In genomic region chr5:178590141-178590923, GRCh38 we compare ENCODE assay signal across 8 cellular contexts. TPM values are rescaled to one million over a fixed set of nuclear protein-coding genes. Genes with fewer than 3 reads are reported as not detected.
DNase-seq lines count a peak whose midpoint lies in the region; ATAC-seq and TF ChIP-seq lines count a peak whose summit lies in the region.

Gene COL23A1, minus strand, starts transcription at chr5:178590393.

- H3K27ac Mint-ChIP-seq in glutamatergic neuron (ENCODE audit: unreplicated experiment), result no peak within 1 kb of the TSS

- H3K4me3 Mint-ChIP-seq in glutamatergic neuron (ENCODE audit: unreplicated experiment), result peak within 1 kb of the TSS; percentile 88

- H3K27me3 ChIP-seq in ACC112 (ENCODE audit: insufficient read depth, low read length), result peaks cover 43% of the 10 kb centered on the region

- no peak within 1 kb of the TSS for H3K27ac ChIP-seq in ACC112 (ENCODE audit: low read depth, low read length)

- H3K4me3 ChIP-seq in ACC112 (ENCODE audit: low read depth, low read length), result peak within 1 kb of the TSS; percentile 77

- ATAC-seq in omental fat pad (ENCODE audit: low FRiP score) (peak; percentile 46), HG03439 (IDR thresholded peaks at IDR 0.05; ENCODE audit: unreplicated experiment) (no peak)

- no peaks in the 10 kb centered on the region for H3K4me1 Mint-ChIP-seq in glutamatergic neuron (ENCODE audit: low read depth, unreplicated experiment)

- TF ChIP-seq CTCF in GM20000 (IDR thresholded peaks at IDR 0.05; ENCODE audit: extremely low read depth, missing control alignments) (no peak), glutamatergic neuron (IDR thresholded peaks at IDR 0.05; ENCODE audit: partially characterized antibody, unreplicated experiment) (peak; percentile 74), omental fat pad (IDR thresholded peaks at IDR 0.05) (no peak)

- peaks cover 9% of the 10 kb centered on the region for H3K4me1 ChIP-seq in ACC112 (ENCODE audit: control insufficient read depth, insufficient read depth, low read length, unreplicated experiment)

- DNase-seq in GM20000 (ENCODE audit: low spot score), result peak; percentile 74
- DNase-seq in NOMO-1 treated with dmso at 0.1 percent for 144 hours (lab: John Stamatoyannopoulos, UW; ENCODE audit: unreplicated experiment), result peak; percentile 84
- peak; percentile 34 for DNase-seq in activated naive CD4-positive, alpha-beta T cell treated with anti-CD3 and anti-CD28 coated beads, Interleukin-2, amount 50 U/mL, for 16 hours
- DNase-seq in glutamatergic neuron, result peak; percentile 76
- DNase-seq in omental fat pad (ENCODE audit: low spot score), result no peak
- no peak for DNase-seq in NCI-H510A treated with DMSO at 0.1 percent for 48 hours (lab: John Stamatoyannopoulos, UW)

- peaks cover 6% of the 10 kb centered on the region for H3K27me3 Mint-ChIP-seq in glutamatergic neuron (ENCODE audit: unreplicated experiment)

- H3K9me3 Mint-ChIP-seq in glutamatergic neuron (ENCODE audit: unreplicated experiment), result peaks cover 6% of the 10 kb centered on the region

- H3K36me3 Mint-ChIP-seq in glutamatergic neuron (ENCODE audit: unreplicated experiment), result peaks cover 16% of the 10 kb centered on the region

- H2AFZ ChIP-seq in ACC112 (ENCODE audit: low read length, unreplicated experiment), result peak within 1 kb of the TSS; percentile 73

- peaks cover 7% of the 10 kb centered on the region for H3K36me3 ChIP-seq in ACC112 (ENCODE audit: insufficient read depth, low read length)

- H3K79me2 ChIP-seq in ACC112 (ENCODE audit: control insufficient read depth, insufficient read depth, low read length, unreplicated experiment), result no peaks in the 10 kb centered on the region

RNA-seq across cellular contexts. Expression of gene COL23A1, which starts in this region (rescaled TPM):
- 2.9 TPM for total RNA-seq in glutamatergic neuron (ENCODE audit: unreplicated experiment)
- 1 to 10 TPM in 1 of 4 donors, under 1 TPM in 3; 0.12 to 1.0 (median 0.49) TPM for total RNA-seq in omental fat pad

Comparison
In these comparisons a context has a peak if more than half of its experiments do, and no peak if none do; other contexts are left out.
1. DNase-seq: peak in GM20000 (single experiment), NOMO-1 treated with dmso at 0.1 percent for 144 hours (single experiment), activated naive CD4-positive, alpha-beta T cell treated with anti-CD3 and anti-CD28 coated beads, Interleukin-2, amount 50 U/mL, for 16 hours (single experiment) and glutamatergic neuron (single experiment); none in omental fat pad (single experiment) and NCI-H510A treated with DMSO at 0.1 percent for 48 hours (single experiment).